ENCODE assay signal across 21 cellular contexts in the genomic region with DNA sequence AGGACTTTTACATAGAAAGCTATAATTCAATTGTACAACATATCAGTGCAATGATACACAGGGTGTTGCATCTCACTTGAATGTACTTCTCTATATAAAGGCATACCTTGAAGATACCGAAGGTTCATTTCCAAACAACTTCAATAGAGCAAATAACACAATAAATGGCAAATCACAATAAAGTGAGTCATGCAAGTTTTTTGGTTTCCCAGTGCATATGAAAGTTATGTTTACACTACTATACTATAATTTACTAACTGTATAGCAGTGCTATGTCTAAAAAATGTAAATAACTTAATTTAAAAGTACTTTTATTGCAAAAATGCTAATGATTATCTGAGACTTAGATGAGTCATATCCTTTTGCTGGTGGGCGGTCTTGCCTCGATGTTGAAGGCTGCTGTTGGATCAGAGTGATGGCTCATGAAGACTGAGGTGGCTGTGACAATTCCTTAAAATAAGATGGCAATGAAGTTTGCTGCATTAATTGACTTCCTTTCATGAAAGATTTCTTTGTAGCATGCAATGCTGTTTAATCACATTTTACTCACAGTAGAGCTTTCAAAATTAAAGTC.
"Had no signal": no experiment of that assay in that cellular context is flagged by ENCODE, and none has a peak within 500 bp of the region (broad histone marks: within the 10 kb centered on the region; RNA-seq: fewer than 3 reads in every experiment).

No MANE protein-coding gene starts in this region.

- H3K4me1 ChIP-seq: esophagus squamous epithelium, parathyroid adenoma, spleen had no signal

- FAIRE-seq: frontal cortex, kidney had no signal

- H3K27ac ChIP-seq: coronary artery, esophagus squamous epithelium, parathyroid adenoma, spleen had no signal

- H3K4me3 Mint-ChIP-seq: activated B cell treated with CpG ODN at 0.5 μM for 24 hours; activated CD4-positive, alpha-beta memory T cell treated with anti-CD3 and anti-CD28 coated beads, Interleukin-2, amount 10 ng/mL, durations not matched to agents 7 days and 5 days; activated CD8-positive, alpha-beta memory T cell treated with anti-CD3 and anti-CD28 coated beads, Interleukin-2, amount 10 ng/mL, durations not matched to agents 7 days and 5 days; activated naive CD8-positive, alpha-beta T cell treated with anti-CD3 and anti-CD28 coated beads, Interleukin-2, amount 10 ng/mL, durations not matched to agents 7 days and 5 days; activated T-helper 17 cell treated with anti-CD3 and anti-CD28 coated beads, Interleukin-2, amount 50 U/mL, for 72 hours; brain; central memory CD8-positive, alpha-beta T cell; mesothelial cell of epicardium; natural killer cell treated with Interleukin-12 subunit alpha and Interleukin-12 subunit beta and Interleukin-15 and Interleukin-18, amount 100 ng/mL, for 72 hours had no signal

- H3K9me3 Mint-ChIP-seq: activated B cell treated with CpG ODN at 0.5 μM for 24 hours; activated CD4-positive, alpha-beta memory T cell treated with anti-CD3 and anti-CD28 coated beads, Interleukin-2, amount 10 ng/mL, durations not matched to agents 7 days and 5 days; activated T-helper 17 cell treated with anti-CD3 and anti-CD28 coated beads, Interleukin-2, amount 50 U/mL, for 72 hours; central memory CD8-positive, alpha-beta T cell had no signal

- H3K27me3 Mint-ChIP-seq: activated B cell treated with CpG ODN at 0.5 μM for 24 hours; activated CD4-positive, alpha-beta memory T cell treated with anti-CD3 and anti-CD28 coated beads, Interleukin-2, amount 10 ng/mL, durations not matched to agents 7 days and 5 days; activated CD8-positive, alpha-beta memory T cell treated with anti-CD3 and anti-CD28 coated beads, Interleukin-2, amount 10 ng/mL, durations not matched to agents 7 days and 5 days; activated naive CD8-positive, alpha-beta T cell treated with anti-CD3 and anti-CD28 coated beads, Interleukin-2, amount 10 ng/mL, durations not matched to agents 7 days and 5 days; activated T-helper 17 cell treated with anti-CD3 and anti-CD28 coated beads, Interleukin-2, amount 50 U/mL, for 72 hours; brain; central memory CD8-positive, alpha-beta T cell; natural killer cell treated with Interleukin-12 subunit alpha and Interleukin-12 subunit beta and Interleukin-15 and Interleukin-18, amount 100 ng/mL, for 72 hours had no signal

- H3K27ac Mint-ChIP-seq: activated B cell treated with CpG ODN at 0.5 μM for 24 hours; activated CD4-positive, alpha-beta memory T cell treated with anti-CD3 and anti-CD28 coated beads, Interleukin-2, amount 10 ng/mL, durations not matched to agents 7 days and 5 days; activated CD8-positive, alpha-beta memory T cell treated with anti-CD3 and anti-CD28 coated beads, Interleukin-2, amount 10 ng/mL, durations not matched to agents 7 days and 5 days; activated naive CD8-positive, alpha-beta T cell treated with anti-CD3 and anti-CD28 coated beads, Interleukin-2, amount 10 ng/mL, durations not matched to agents 7 days and 5 days; activated T-helper 17 cell treated with anti-CD3 and anti-CD28 coated beads, Interleukin-2, amount 50 U/mL, for 72 hours; brain; mesothelial cell of epicardium; natural killer cell treated with Interleukin-12 subunit alpha and Interleukin-12 subunit beta and Interleukin-15 and Interleukin-18, amount 100 ng/mL, for 72 hours had no signal

- H3K4me3 ChIP-seq: coronary artery, esophagus squamous epithelium, lung, spleen had no signal

- H3K4me1 Mint-ChIP-seq: activated B cell treated with CpG ODN at 0.5 μM for 24 hours; activated CD4-positive, alpha-beta memory T cell treated with anti-CD3 and anti-CD28 coated beads, Interleukin-2, amount 10 ng/mL, durations not matched to agents 7 days and 5 days; activated CD8-positive, alpha-beta memory T cell treated with anti-CD3 and anti-CD28 coated beads, Interleukin-2, amount 10 ng/mL, durations not matched to agents 7 days and 5 days; activated naive CD8-positive, alpha-beta T cell treated with anti-CD3 and anti-CD28 coated beads, Interleukin-2, amount 10 ng/mL, durations not matched to agents 7 days and 5 days; activated T-helper 17 cell treated with anti-CD3 and anti-CD28 coated beads, Interleukin-2, amount 50 U/mL, for 72 hours; central memory CD8-positive, alpha-beta T cell had no signal

- H3K36me3 Mint-ChIP-seq: activated CD8-positive, alpha-beta memory T cell treated with anti-CD3 and anti-CD28 coated beads, Interleukin-2, amount 10 ng/mL, durations not matched to agents 7 days and 5 days had no signal

- H3K9me3 ChIP-seq: esophagus squamous epithelium, spleen had no signal

- H3K36me3 ChIP-seq: esophagus squamous epithelium had no signal

- DNase-seq: activated B cell treated with CpG ODN at 0.5 μM for 24 hours; activated CD4-positive, alpha-beta memory T cell treated with anti-CD3 and anti-CD28 coated beads, Interleukin-2, amount 10 ng/mL, durations not matched to agents 7 days and 5 days; activated CD4-positive, alpha-beta T cell treated with anti-CD3 and anti-CD28 coated beads for 48 hours; activated CD8-positive, alpha-beta memory T cell treated with anti-CD3 and anti-CD28 coated beads, Interleukin-2, amount 10 ng/mL, durations not matched to agents 7 days and 5 days; activated naive CD4-positive, alpha-beta T cell treated with Interleukin-2 at 50 U/mL for 16 hours; activated naive CD8-positive, alpha-beta T cell treated with anti-CD3 and anti-CD28 coated beads, Interleukin-2, amount 10 ng/mL, durations not matched to agents 7 days and 5 days; esophagus squamous epithelium; kidney; spleen; stimulated activated CD4-positive, alpha-beta T cell treated with anti-CD3 and anti-CD28 coated beads, Interleukin-4, amount 100 ng/mL, for 4 hours; stimulated activated naive CD4-positive, alpha-beta T cell had no signal

- H3K27me3 ChIP-seq: esophagus squamous epithelium, spleen had no signal

- ATAC-seq: activated CD8-positive, alpha-beta memory T cell treated with anti-CD3 and anti-CD28 coated beads, Interleukin-2, amount 10 ng/mL, durations not matched to agents 7 days and 5 days; activated T-helper 17 cell treated with anti-CD3 and anti-CD28 coated beads, Interleukin-2, amount 50 U/mL, for 72 hours; left lobe of liver; natural killer cell treated with Interleukin-12 subunit alpha and Interleukin-12 subunit beta and Interleukin-15 and Interleukin-18, amount 100 ng/mL, for 72 hours had no signal
